Comparison of ENCODE assay signal across 16 cellular contexts in genomic region chrX:49199315-49199595, GRCh38. TPM values are rescaled to one million over a fixed set of nuclear protein-coding genes. Genes with fewer than 3 reads are reported as not detected.
DNase-seq lines count a peak whose midpoint lies in the region; ATAC-seq and TF ChIP-seq lines count a peak whose summit lies in the region.
"Had no signal": no experiment of that assay in that cellular context is flagged by ENCODE, and none has a peak within 500 bp of the region (broad histone marks: within the 10 kb centered on the region; RNA-seq: fewer than 3 reads in every experiment).

No MANE protein-coding gene starts in this region.

- peak overlapping the region; percentile 80 for H3K9ac ChIP-seq in endocrine pancreas (ENCODE audit: control insufficient read depth, insufficient read depth, low read length)

- no peak for DNase-seq in stimulated activated naive CD8-positive, alpha-beta T cell treated with anti-CD3 and anti-CD28 coated beads, Interleukin-15, Interleukin-2, amounts not matched to agents 100 U/mL and 50 U/mL, for 24 hours
- DNase-seq in WERI-Rb-1, result no peak
- DNase-seq in type B pancreatic cell (ENCODE audit: extremely low spot score, unreplicated experiment), result no peak
- DNase-seq in DMS114 treated with DMSO at 0.1 percent for 48 hours (lab: John Stamatoyannopoulos, UW; ENCODE audit: unreplicated experiment), result no peak
- DNase-seq in heart right ventricle, result no peak
- DNase-seq in NCI-H1105 treated with DMSO at 0.1 percent for 48 hours (lab: John Stamatoyannopoulos, UW), result no peak
- DNase-seq: left ventricle myocardium inferior; stimulated activated CD4-positive, alpha-beta T cell treated with anti-CD3 and anti-CD28 coated beads, Interleukin-1b, Interleukin-23, amount 100 ng/mL, for 48 hours; stimulated activated CD8-positive, alpha-beta memory T cell treated with anti-CD3 and anti-CD28 coated beads, Interleukin-4, amount 100 ng/mL, for 48 hours; uterus had no signal

- no peaks in the 10 kb centered on the region for H3K36me3 Mint-ChIP-seq in stimulated activated naive CD8-positive, alpha-beta T cell treated with anti-CD3 and anti-CD28 coated beads, Interleukin-15, Interleukin-2, amounts not matched to agents 100 ng/mL and 50 ng/mL, for 24 hours (ENCODE audit: low read depth)
- no peaks in the 10 kb centered on the region for H3K36me3 Mint-ChIP-seq in type B pancreatic cell

- H3K27me3 ChIP-seq in WERI-Rb-1 (ENCODE audit: insufficient read depth, low read depth, severe bottlenecking), result no peaks in the 10 kb centered on the region
- H3K27me3 ChIP-seq in endocrine pancreas (ENCODE audit: control insufficient read depth, insufficient read depth, low read length), result no peaks in the 10 kb centered on the region
- no peaks in the 10 kb centered on the region for H3K27me3 ChIP-seq in heart right ventricle
- H3K27me3 ChIP-seq: esophagus muscularis mucosa, uterus had no signal

- peak overlapping the region; percentile 64 for H3K4me3 ChIP-seq in WERI-Rb-1 (ENCODE audit: low read depth, low read length)
- H3K4me3 ChIP-seq in endocrine pancreas (ENCODE audit: control insufficient read depth, insufficient read depth, low read length), result peak overlapping the region; percentile 55
- H3K4me3 ChIP-seq in heart right ventricle, result no peak overlapping the region

- no peaks in the 10 kb centered on the region for H3K9me3 ChIP-seq in WERI-Rb-1 (ENCODE audit: severe bottlenecking)
- H3K9me3 ChIP-seq in endocrine pancreas (ENCODE audit: control insufficient read depth, low read length), result no peaks in the 10 kb centered on the region
- H3K9me3 ChIP-seq in heart right ventricle, result no peaks in the 10 kb centered on the region
- H3K9me3 ChIP-seq: esophagus muscularis mucosa, left ventricle myocardium inferior, uterus had no signal

- no peaks in the 10 kb centered on the region for H3K9me3 Mint-ChIP-seq in stimulated activated naive CD8-positive, alpha-beta T cell treated with anti-CD3 and anti-CD28 coated beads, Interleukin-15, Interleukin-2, amounts not matched to agents 100 ng/mL and 50 ng/mL, for 24 hours
- H3K9me3 Mint-ChIP-seq in type B pancreatic cell, result no peaks in the 10 kb centered on the region
- H3K9me3 Mint-ChIP-seq: CD14-positive monocyte had no signal

- no peak for TF ChIP-seq CTCF in WERI-Rb-1 (IDR thresholded peaks at IDR 0.05; ENCODE audit: low read depth, low read length)
- no peak for TF ChIP-seq CTCF in type B pancreatic cell (conservative IDR thresholded peaks at IDR 0.05)
- no peak for TF ChIP-seq CTCF in heart right ventricle (IDR thresholded peaks at IDR 0.05)

- intact Hi-C loops in heart right ventricle (cut with DNase I), result loop anchor here in 3 of 10 donors (10.0 kb wide), 2 partner anchors 66 to 76 kb away; partner anchors contain the start of genes FOXP3 (in 1 of the 3) and PPP1R3F (in 1 of the 3)

- H3K4me3 Mint-ChIP-seq in stimulated activated naive CD8-positive, alpha-beta T cell treated with anti-CD3 and anti-CD28 coated beads, Interleukin-15, Interleukin-2, amounts not matched to agents 100 ng/mL and 50 ng/mL, for 24 hours, result peak overlapping the region; percentile 60
- peak overlapping the region; percentile 22 for H3K4me3 Mint-ChIP-seq in type B pancreatic cell

- H3K36me3 ChIP-seq in WERI-Rb-1, result peaks cover 40% of the 10 kb centered on the region
- no peaks in the 10 kb centered on the region for H3K36me3 ChIP-seq in endocrine pancreas (ENCODE audit: control insufficient read depth, insufficient read depth, low read length)
- no peaks in the 10 kb centered on the region for H3K36me3 ChIP-seq in heart right ventricle
- H3K36me3 ChIP-seq: esophagus muscularis mucosa, left ventricle myocardium inferior, uterus had no signal

- no peak for ATAC-seq in stimulated activated naive CD8-positive, alpha-beta T cell treated with anti-CD3 and anti-CD28 coated beads, Interleukin-15, Interleukin-2, amounts not matched to agents 100 U/mL and 50 U/mL, for 24 hours
- ATAC-seq in heart right ventricle, result no peak

- no peak overlapping the region for H3K27ac Mint-ChIP-seq in stimulated activated naive CD8-positive, alpha-beta T cell treated with anti-CD3 and anti-CD28 coated beads, Interleukin-15, Interleukin-2, amounts not matched to agents 100 ng/mL and 50 ng/mL, for 24 hours
- H3K27ac Mint-ChIP-seq in type B pancreatic cell, result no peak overlapping the region
- H3K27ac Mint-ChIP-seq: CD14-positive monocyte had no signal

- 10 to 15% methylated on average over 10 to 11 of the region's 11 CpGs for WGBS in heart right ventricle, 2 donors

- no peaks in the 10 kb centered on the region for H3K27me3 Mint-ChIP-seq in stimulated activated naive CD8-positive, alpha-beta T cell treated with anti-CD3 and anti-CD28 coated beads, Interleukin-15, Interleukin-2, amounts not matched to agents 100 ng/mL and 50 ng/mL, for 24 hours
- H3K27me3 Mint-ChIP-seq in type B pancreatic cell, result peaks cover 13% of the 10 kb centered on the region

- peaks cover 16% of the 10 kb centered on the region for H3K4me1 Mint-ChIP-seq in stimulated activated naive CD8-positive, alpha-beta T cell treated with anti-CD3 and anti-CD28 coated beads, Interleukin-15, Interleukin-2, amounts not matched to agents 100 ng/mL and 50 ng/mL, for 24 hours (ENCODE audit: low read depth)
- no peaks in the 10 kb centered on the region for H3K4me1 Mint-ChIP-seq in type B pancreatic cell (ENCODE audit: unreplicated experiment)

- H3K4me1 ChIP-seq in endocrine pancreas (ENCODE audit: control insufficient read depth, insufficient read depth, low read length) (peaks cover 6% of the 10 kb centered on the region), heart right ventricle (peaks cover 0 to 11% (median 3%) of the 10 kb centered on the region in 9 donors)
- H3K4me1 ChIP-seq: uterus had no signal

- H3K27ac ChIP-seq in WERI-Rb-1 (peak overlapping the region; percentile 95), heart right ventricle (no peak overlapping the region)
- H3K27ac ChIP-seq: uterus had no signal

RNA-seq across cellular contexts. Expression of gene SYP, which starts 0.7 kb away (rescaled TPM):
- total RNA-seq in type B pancreatic cell (ENCODE audit: low replicate concordance) (13.6 and 14.8 TPM in 2 replicates), heart right ventricle (1 to 10 TPM in 5 of 10 donors, under 1 TPM in 5; 0.59 to 2.0 (median 1.0) TPM)
- polyA plus RNA-seq in heart right ventricle, result 1 to 10 TPM; 1.9 to 2.9 TPM

RNA-seq across cellular contexts. Expression of gene PRICKLE3, which starts 13.1 kb away (rescaled TPM):
- total RNA-seq in type B pancreatic cell (ENCODE audit: low replicate concordance), result 8.7 and 13.2 TPM in 2 replicates
- total RNA-seq in heart right ventricle, result 10 to 100 TPM in 3 of 10 donors, 1 to 10 TPM in 7; 6.6 to 14.8 (median 9.4) TPM
- polyA plus RNA-seq in heart right ventricle, result 10 to 100 TPM in 1 of 2 donors, 1 to 10 TPM in 1; 8.8 to 10.8 TPM

RNA-seq across cellular contexts. Expression of gene PLP2, which starts 27.6 kb away (rescaled TPM):
- total RNA-seq in type B pancreatic cell (ENCODE audit: low replicate concordance) (25.7 and 28.2 TPM in 2 replicates), heart right ventricle (100 to 1,000 TPM in 1 of 10 donors, 10 to 100 TPM in 9; 20.3 to 157 (median 41.2) TPM)
- polyA plus RNA-seq in heart right ventricle, result 100 to 1,000 TPM in 1 of 2 donors, 10 to 100 TPM in 1; 64.6 to 352 TPM

RNA-seq across cellular contexts. Expression of gene CACNA1F, which starts 33.9 kb away (rescaled TPM):
- 0.17 and 0.48 TPM in 2 replicates for total RNA-seq in type B pancreatic cell (ENCODE audit: low replicate concordance)
- total RNA-seq in heart right ventricle, result under 1 TPM in 6 of 10 donors, not detected in 4; 0.05 to 0.42 (median 0.15) TPM
- polyA plus RNA-seq in heart right ventricle, result under 1 TPM; 0.03 to 0.07 TPM
- total RNA-seq: myocyte, Right ventricle myocardium inferior had no signal
- polyA plus RNA-seq: CD14-positive monocyte had no signal

RNA-seq across cellular contexts. Expression of gene CCDC22, which starts 36.0 kb away (rescaled TPM):
- total RNA-seq in type B pancreatic cell (ENCODE audit: low replicate concordance) (13.0 and 16.6 TPM in 2 replicates), heart right ventricle (10 to 100 TPM in 9 of 10 donors, 1 to 10 TPM in 1; 9.5 to 12.6 (median 11.0) TPM)
- polyA plus RNA-seq in heart right ventricle, result 10 to 100 TPM in 1 of 2 donors, 1 to 10 TPM in 1; 6.4 to 14.4 TPM

Comparison
In these comparisons a context has a peak if more than half of its experiments do, and no peak if none do; other contexts are left out.
1. H3K4me3 ChIP-seq: peak in WERI-Rb-1 (single experiment) and endocrine pancreas (single experiment); none in heart right ventricle (0 of 10).